Comparison of ENCODE assay signal across 25 cellular contexts in the genomic region with DNA sequence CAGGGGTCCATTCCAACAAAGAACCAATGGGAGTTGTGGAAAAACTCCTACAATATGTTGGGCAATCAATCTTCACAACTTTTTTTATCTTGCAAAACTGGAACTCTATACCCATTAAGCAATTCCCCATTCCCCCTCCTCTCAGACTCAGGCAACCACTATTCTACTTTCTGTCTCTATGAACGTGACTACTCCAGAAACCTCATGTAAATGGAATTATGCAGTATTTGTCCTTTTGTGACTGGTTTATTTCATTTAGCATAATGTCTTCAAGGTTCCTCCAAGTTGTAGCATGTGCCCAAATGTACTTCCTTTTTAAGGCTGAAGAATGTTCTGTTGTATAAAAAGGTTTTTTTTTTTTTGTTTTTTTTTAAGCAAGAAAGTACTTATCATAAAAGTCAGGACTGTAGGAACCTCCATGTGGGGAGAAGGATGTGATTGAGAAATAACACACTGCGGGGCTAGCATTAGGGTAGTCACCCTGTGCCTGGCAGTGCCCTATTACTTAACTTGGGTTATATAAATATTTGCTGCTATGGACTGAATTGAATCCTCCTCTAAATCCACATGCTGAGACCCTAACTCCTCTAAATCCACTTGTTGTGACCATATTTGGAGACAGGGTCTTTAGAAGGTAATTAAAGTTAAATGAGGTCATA.
DNase-seq lines count a peak whose midpoint lies in the region; TF ChIP-seq lines count a peak whose summit lies in the region.
"Had no signal": no experiment of that assay in that cellular context is flagged by ENCODE, and none has a peak within 500 bp of the region (broad histone marks: within the 10 kb centered on the region; RNA-seq: fewer than 3 reads in every experiment).

No MANE protein-coding gene starts in this region.

- no peaks in the 10 kb centered on the region for H3K9me3 ChIP-seq in liver (ENCODE audit: control insufficient read depth in 4 of 4, low read length in 3 of 4)
- H3K9me3 ChIP-seq: esophagus squamous epithelium, testis had no signal

- peaks cover 0 to 7% (median 2%) of the 10 kb centered on the region in 4 donors for H3K4me1 ChIP-seq in liver (ENCODE audit: control insufficient read depth in 4 of 4, insufficient read depth in 4 of 4, low read length in 3 of 4)
- H3K4me1 ChIP-seq: BLaER1, esophagus squamous epithelium, testis had no signal

- peak overlapping the region in 1 of 2 donors; percentile 18 for H3K27ac ChIP-seq in liver (ENCODE audit: low read depth in 1 of 2, low read length in 2 of 2)
- H3K27ac ChIP-seq: BLaER1, testis had no signal

- H3K4me3 ChIP-seq in liver (ENCODE audit: low read depth in 1 of 3, low read length in 3 of 3) = no peak overlapping the region
- H3K4me3 ChIP-seq: BLaER1, esophagus squamous epithelium, smooth muscle cell, testis had no signal

- no peaks in the 10 kb centered on the region for H3K27me3 ChIP-seq in liver (ENCODE audit: control insufficient read depth in 4 of 4, insufficient read depth in 4 of 4, low read length in 3 of 4)
- H3K27me3 ChIP-seq: BLaER1, esophagus squamous epithelium, testis had no signal

- H3K9ac ChIP-seq in liver (ENCODE audit: low read depth in 1 of 2, low read length in 2 of 2) = no peak overlapping the region
- H3K9ac ChIP-seq: BLaER1 had no signal

- no peaks in the 10 kb centered on the region for H3K36me3 ChIP-seq in liver (ENCODE audit: control insufficient read depth in 4 of 4, insufficient read depth in 3 of 4, low read depth in 1 of 4, low read length in 3 of 4)
- H3K36me3 ChIP-seq: BLaER1, esophagus squamous epithelium had no signal

- H3K9me3 Mint-ChIP-seq in CD14-positive monocyte = peaks cover 0 to 5% (median 4%) of the 10 kb centered on the region in 7 donors
- peaks cover 15% of the 10 kb centered on the region for H3K9me3 Mint-ChIP-seq in activated T-helper 1 cell treated with anti-CD3 and anti-CD28 coated beads, Interleukin-12 subunit alpha, Interleukin-12 subunit beta, Interleukin-2, Interleukin-4 antibody, amounts not matched to agents 30 ng/mL and 10 ng/mL and 1 ng/mL, durations not matched to agents 14 hours and 24 hours and 36 hours

- TF ChIP-seq RAD21 in liver (IDR thresholded peaks at IDR 0.05) = peak; percentile 21 to 37

- H3K27me3 Mint-ChIP-seq in CD14-positive monocyte (ENCODE audit: low read depth in 3 of 3) = peaks cover 0 to 3% (median 0%) of the 10 kb centered on the region in 3 donors
- peaks cover 2% of the 10 kb centered on the region for H3K27me3 Mint-ChIP-seq in activated T-helper 1 cell treated with anti-CD3 and anti-CD28 coated beads, Interleukin-12 subunit alpha, Interleukin-12 subunit beta, Interleukin-2, Interleukin-4 antibody, amounts not matched to agents 30 ng/mL and 10 ng/mL and 1 ng/mL, durations not matched to agents 14 hours and 24 hours and 36 hours (ENCODE audit: insufficient read depth)
- H3K27me3 Mint-ChIP-seq: stimulated activated memory B cell treated with anti-CD40 and anti-IgM and Interleukin-4, amounts not matched to agents 10 μg/mL and 1 μg/mL and 100 μg/mL, for 72 hours had no signal

- H3K4me1 Mint-ChIP-seq in CD14-positive monocyte = peaks cover 64% of the 10 kb centered on the region
- no peaks in the 10 kb centered on the region for H3K4me1 Mint-ChIP-seq in activated T-helper 1 cell treated with anti-CD3 and anti-CD28 coated beads, Interleukin-12 subunit alpha, Interleukin-12 subunit beta, Interleukin-2, Interleukin-4 antibody, amounts not matched to agents 30 ng/mL and 10 ng/mL and 1 ng/mL, durations not matched to agents 14 hours and 24 hours and 36 hours (ENCODE audit: low read depth)
- H3K4me1 Mint-ChIP-seq: activated naive CD4-positive, alpha-beta T cell treated with anti-CD3 and anti-CD28 coated beads, Interleukin-2, amount 10 ng/mL, durations not matched to agents 7 days and 5 days; endodermal cell; stimulated activated memory B cell treated with anti-CD40 and anti-IgM and Interleukin-4, amounts not matched to agents 10 μg/mL and 1 μg/mL and 100 μg/mL, for 72 hours had no signal

- peak overlapping the region in 1 of 2 donors; percentile 56 for H3K4me3 Mint-ChIP-seq in CD14-positive monocyte
- H3K4me3 Mint-ChIP-seq in activated T-helper 1 cell treated with anti-CD3 and anti-CD28 coated beads, Interleukin-12 subunit alpha, Interleukin-12 subunit beta, Interleukin-2, Interleukin-4 antibody, amounts not matched to agents 30 ng/mL and 10 ng/mL and 1 ng/mL, durations not matched to agents 14 hours and 24 hours and 36 hours = no peak overlapping the region
- H3K4me3 Mint-ChIP-seq: activated naive CD4-positive, alpha-beta T cell treated with anti-CD3 and anti-CD28 coated beads, Interleukin-2, amount 10 ng/mL, durations not matched to agents 7 days and 5 days; endodermal cell; stimulated activated memory B cell treated with anti-CD40 and anti-IgM and Interleukin-4, amounts not matched to agents 10 μg/mL and 1 μg/mL and 100 μg/mL, for 72 hours had no signal

- DNase-seq in CD14-positive monocyte (ENCODE audit: low spot score) = peak; percentile 51
- DNase-seq in MV-4-11 (lab: John Stamatoyannopoulos, UW) = peak; percentile 85
- peak; percentile 80 for DNase-seq in amniotic epithelial cell (ENCODE audit: low read depth)
- no peak for DNase-seq in mucosa of gallbladder (ENCODE audit: low spot score)
- no peak for DNase-seq in activated T-helper 1 cell treated with anti-CD3 and anti-CD28 coated beads, Interleukin-12 subunit alpha, Interleukin-12 subunit beta, Interleukin-2, Interleukin-4 antibody, amounts not matched to agents 30 ng/mL and 10 ng/mL and 1 ng/mL, durations not matched to agents 14 hours and 24 hours and 36 hours (ENCODE audit: low spot score)
- DNase-seq in NCI-H146 treated with DMSO at 0.1 percent for 48 hours (lab: John Stamatoyannopoulos, UW; ENCODE audit: unreplicated experiment) = no peak
- no peak for DNase-seq in midbrain (lab: John Stamatoyannopoulos, UW)
- DNase-seq: activated naive CD4-positive, alpha-beta T cell treated with anti-CD3 and anti-CD28 coated beads, Interleukin-2, amount 10 ng/mL, durations not matched to agents 7 days and 5 days; activated T-cell treated with anti-CD3 and anti-CD28 coated beads, Interleukin-2, amount 50 U/mL, for 48 hours; anterior cingulate cortex; cortex of kidney; endodermal cell; esophagus squamous epithelium; mesenchymal stem cell; NCI-H1105 treated with DMSO at 0.1 percent for 48 hours; NCI-H82; occipital lobe; SHP77 treated with DMSO at 0.1 percent for 48 hours; stimulated activated CD4-positive, alpha-beta T cell treated with anti-CD3 and anti-CD28 coated beads, Interleukin-4, amount 100 ng/mL, for 1 hour; T-helper 1 cell; testis had no signal

- H3K36me3 Mint-ChIP-seq in CD14-positive monocyte = no peaks in the 10 kb centered on the region
- H3K36me3 Mint-ChIP-seq in activated T-helper 1 cell treated with anti-CD3 and anti-CD28 coated beads, Interleukin-12 subunit alpha, Interleukin-12 subunit beta, Interleukin-2, Interleukin-4 antibody, amounts not matched to agents 30 ng/mL and 10 ng/mL and 1 ng/mL, durations not matched to agents 14 hours and 24 hours and 36 hours (ENCODE audit: low read depth) = no peaks in the 10 kb centered on the region
- H3K36me3 Mint-ChIP-seq: activated naive CD4-positive, alpha-beta T cell treated with anti-CD3 and anti-CD28 coated beads, Interleukin-2, amount 10 ng/mL, durations not matched to agents 7 days and 5 days; stimulated activated memory B cell treated with anti-CD40 and anti-IgM and Interleukin-4, amounts not matched to agents 10 μg/mL and 1 μg/mL and 100 μg/mL, for 72 hours had no signal

- intact Hi-C loops in CD14-positive monocyte (cut with micrococcal nuclease) = no loop called here
- intact Hi-C loops in activated T-helper 1 cell treated with anti-CD3 and anti-CD28 coated beads, Interleukin-12 subunit alpha, Interleukin-12 subunit beta, Interleukin-2, Interleukin-4 antibody, amounts not matched to agents 30 ng/mL and 10 ng/mL and 1 ng/mL, durations not matched to agents 14 hours and 24 hours and 36 hours (cut with micrococcal nuclease) = no loop called here

- peak overlapping the region; percentile 44 to 91 (median 88) for H3K27ac Mint-ChIP-seq in CD14-positive monocyte
- no peak overlapping the region for H3K27ac Mint-ChIP-seq in activated T-helper 1 cell treated with anti-CD3 and anti-CD28 coated beads, Interleukin-12 subunit alpha, Interleukin-12 subunit beta, Interleukin-2, Interleukin-4 antibody, amounts not matched to agents 30 ng/mL and 10 ng/mL and 1 ng/mL, durations not matched to agents 14 hours and 24 hours and 36 hours
- H3K27ac Mint-ChIP-seq: activated naive CD4-positive, alpha-beta T cell treated with anti-CD3 and anti-CD28 coated beads, Interleukin-2, amount 10 ng/mL, durations not matched to agents 7 days and 5 days; endodermal cell; stimulated activated memory B cell treated with anti-CD40 and anti-IgM and Interleukin-4, amounts not matched to agents 10 μg/mL and 1 μg/mL and 100 μg/mL, for 72 hours had no signal

- WGBS in liver = 33% methylated on average over 2 of the region's 2 CpGs

- TF ChIP-seq CTCF in CD14-positive monocyte (IDR thresholded peaks at IDR 0.05) = no peak
- TF ChIP-seq CTCF in liver (IDR thresholded peaks at IDR 0.05; ENCODE audit: low read depth, low read length, missing input control) = no peak

TF ChIP-seq in liver, 16 proteins besides CTCF, POLR2A, EP300 and RAD21:
- TF ChIP-seq HNF4A (conservative IDR thresholded peaks at IDR 0.05) (peak; percentile 33 to 50), RXRA (IDR thresholded peaks at IDR 0.05) (peak; percentile 52 to 55), SP1 (IDR thresholded peaks at IDR 0.05) (peak; percentile 28), YY1 (IDR thresholded peaks at IDR 0.05) (no peak)

Comparison
In these comparisons a context has a peak if more than half of its experiments do, and no peak if none do; other contexts are left out.
1. DNase-seq: peak in CD14-positive monocyte (single experiment), MV-4-11 (single experiment) and amniotic epithelial cell (single experiment); none in mucosa of gallbladder (single experiment), activated T-helper 1 cell treated with anti-CD3 and anti-CD28 coated beads, Interleukin-12 subunit alpha, Interleukin-12 subunit beta, Interleukin-2, Interleukin-4 antibody, amounts not matched to agents 30 ng/mL and 10 ng/mL and 1 ng/mL, durations not matched to agents 14 hours and 24 hours and 36 hours (single experiment), NCI-H146 treated with DMSO at 0.1 percent for 48 hours (single experiment) and midbrain (single experiment).